16 cellular contexts compared by ENCODE assay signal in the genomic region with DNA sequence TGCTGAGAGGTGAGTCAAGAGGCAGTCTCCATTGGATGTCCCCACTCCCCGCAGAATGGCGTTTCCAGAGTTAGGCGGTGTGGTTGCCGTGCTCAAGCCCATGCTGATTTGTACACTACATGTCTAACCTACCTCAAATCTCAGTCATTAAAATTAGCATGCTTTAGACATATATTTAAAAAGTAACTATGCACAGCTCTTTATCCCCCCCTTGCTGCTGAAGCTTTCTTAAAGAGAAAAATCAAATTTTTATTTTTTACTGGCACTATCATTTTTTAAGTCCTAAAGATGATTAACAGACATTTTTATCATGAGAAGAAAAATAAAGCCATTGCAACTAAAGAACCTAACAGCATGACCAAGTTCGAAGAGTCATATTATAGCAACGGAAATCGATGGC. TPM values are rescaled to one million over a fixed set of nuclear protein-coding genes. Genes with fewer than 3 reads are reported as not detected.
A peak's percentile ranks its signal among the peaks of the same experiment; 100 is the strongest.
DNase-seq lines count a peak whose midpoint lies in the region; ATAC-seq and TF ChIP-seq lines count a peak whose summit lies in the region.
"Had no signal": no experiment of that assay in that cellular context is flagged by ENCODE, and none has a peak within 500 bp of the region (broad histone marks: within the 10 kb centered on the region; RNA-seq: fewer than 3 reads in every experiment).

No MANE protein-coding gene starts in this region.

- ATAC-seq in T-cell (replicated peaks in 1 of 4) = no peak
- ATAC-seq: activated CD4-positive, alpha-beta T cell treated with anti-CD3 and anti-CD28 coated beads for 36 hours had no signal

- no peak overlapping the region for H2AFZ ChIP-seq in Karpas-422 (ENCODE audit: low read length)
- H2AFZ ChIP-seq in osteoblast (ENCODE audit: low read length) = no peak overlapping the region
- H2AFZ ChIP-seq: neural progenitor cell had no signal

- no peaks in the 10 kb centered on the region for H3K9me2 ChIP-seq in Karpas-422 (replicated peaks; ENCODE audit: insufficient read depth, low read length)

- H3K79me2 ChIP-seq in Karpas-422 (ENCODE audit: low read length) (no peaks in the 10 kb centered on the region), osteoblast (ENCODE audit: insufficient read depth, low read length) (no peaks in the 10 kb centered on the region)

- H3K27me3 ChIP-seq in Karpas-422 (ENCODE audit: low read length) (no peaks in the 10 kb centered on the region), osteoblast (ENCODE audit: insufficient read depth, low read length) (no peaks in the 10 kb centered on the region)
- H3K27me3 ChIP-seq: ascending aorta, neural progenitor cell, upper lobe of left lung had no signal

- H3K27ac ChIP-seq in Karpas-422 (ENCODE audit: low read length) (no peak overlapping the region), osteoblast (ENCODE audit: low read depth, low read length) (no peak overlapping the region)
- H3K27ac ChIP-seq: ascending aorta, neural progenitor cell, upper lobe of left lung had no signal

- peaks cover 16% of the 10 kb centered on the region for H3K36me3 Mint-ChIP-seq in activated naive CD4-positive, alpha-beta T cell treated with anti-CD3 and anti-CD28 coated beads, Interleukin-2, amount 10 ng/mL, durations not matched to agents 7 days and 5 days
- H3K36me3 Mint-ChIP-seq in activated naive CD4-positive, alpha-beta T cell treated with anti-CD3 and anti-CD28 coated beads for 36 hours (ENCODE audit: low read depth) = peaks cover 6% of the 10 kb centered on the region
- peaks cover 14% of the 10 kb centered on the region for H3K36me3 Mint-ChIP-seq in chondrocyte (ENCODE audit: low read depth)
- H3K36me3 Mint-ChIP-seq in T-cell = peaks cover 29% of the 10 kb centered on the region
- H3K36me3 Mint-ChIP-seq in activated CD4-positive, alpha-beta memory T cell treated with anti-CD3 and anti-CD28 coated beads, Interleukin-2, amount 10 ng/mL, durations not matched to agents 7 days and 5 days (ENCODE audit: low read depth) = peaks cover 6% of the 10 kb centered on the region

- H3K4me3 Mint-ChIP-seq in activated naive CD4-positive, alpha-beta T cell treated with anti-CD3 and anti-CD28 coated beads, Interleukin-2, amount 10 ng/mL, durations not matched to agents 7 days and 5 days = no peak overlapping the region
- H3K4me3 Mint-ChIP-seq in activated naive CD4-positive, alpha-beta T cell treated with anti-CD3 and anti-CD28 coated beads for 36 hours = no peak overlapping the region
- H3K4me3 Mint-ChIP-seq in chondrocyte (ENCODE audit: unreplicated experiment) (no peak overlapping the region), T-cell (no peak overlapping the region)
- no peak overlapping the region for H3K4me3 Mint-ChIP-seq in activated CD4-positive, alpha-beta memory T cell treated with anti-CD3 and anti-CD28 coated beads, Interleukin-2, amount 10 ng/mL, durations not matched to agents 7 days and 5 days
- H3K4me3 Mint-ChIP-seq: activated CD4-positive, alpha-beta T cell treated with anti-CD3 and anti-CD28 coated beads for 36 hours; neural progenitor cell had no signal

- H4K20me1 ChIP-seq in Karpas-422 (ENCODE audit: insufficient read depth, low read depth, low read length) (no peaks in the 10 kb centered on the region), osteoblast (ENCODE audit: insufficient read depth, low read length) (no peaks in the 10 kb centered on the region)

- H3K9ac ChIP-seq in Karpas-422 (ENCODE audit: low read length) = no peak overlapping the region
- H3K9ac ChIP-seq: neural progenitor cell had no signal

- H3K4me1 Mint-ChIP-seq in activated naive CD4-positive, alpha-beta T cell treated with anti-CD3 and anti-CD28 coated beads, Interleukin-2, amount 10 ng/mL, durations not matched to agents 7 days and 5 days = no peaks in the 10 kb centered on the region
- no peaks in the 10 kb centered on the region for H3K4me1 Mint-ChIP-seq in activated naive CD4-positive, alpha-beta T cell treated with anti-CD3 and anti-CD28 coated beads for 36 hours (ENCODE audit: low read depth)
- H3K4me1 Mint-ChIP-seq in chondrocyte (ENCODE audit: low read depth) (no peaks in the 10 kb centered on the region), T-cell (peaks cover 0 to 2% (median 0%) of the 10 kb centered on the region in 3 donors)
- H3K4me1 Mint-ChIP-seq in activated CD4-positive, alpha-beta memory T cell treated with anti-CD3 and anti-CD28 coated beads, Interleukin-2, amount 10 ng/mL, durations not matched to agents 7 days and 5 days = no peaks in the 10 kb centered on the region
- H3K4me1 Mint-ChIP-seq: activated CD4-positive, alpha-beta T cell treated with anti-CD3 and anti-CD28 coated beads for 36 hours had no signal

- H3K9me3 ChIP-seq in Karpas-422 (ENCODE audit: low read length) = no peaks in the 10 kb centered on the region
- H3K9me3 ChIP-seq in osteoblast (ENCODE audit: low read depth, low read length) = no peaks in the 10 kb centered on the region
- H3K9me3 ChIP-seq: ascending aorta, upper lobe of left lung had no signal

- H3K4me1 ChIP-seq in Karpas-422 (ENCODE audit: low read length) (peaks cover 10% of the 10 kb centered on the region), osteoblast (ENCODE audit: insufficient read depth, low read length) (no peaks in the 10 kb centered on the region)
- H3K4me1 ChIP-seq: ascending aorta had no signal

- TF ChIP-seq CTCF in chondrocyte (IDR thresholded peaks at IDR 0.05) (peak; percentile 73), osteoblast (IDR thresholded peaks at IDR 0.05; ENCODE audit: extremely low read depth, low read depth, low read length) (peak; percentile 36)

- H3K4me2 ChIP-seq in Karpas-422 (ENCODE audit: low read depth, low read length, poor library complexity, severe bottlenecking) (no peak overlapping the region), osteoblast (ENCODE audit: insufficient read depth, low read length) (no peak overlapping the region)
- H3K4me2 ChIP-seq: neural progenitor cell had no signal

- no peak overlapping the region for H3K4me3 ChIP-seq in Karpas-422 (ENCODE audit: low read length)
- H3K4me3 ChIP-seq in osteoblast (ENCODE audit: insufficient read depth, low read length) = no peak overlapping the region
- H3K4me3 ChIP-seq: ascending aorta, neural progenitor cell, upper lobe of left lung had no signal

- peak overlapping the region; percentile 33 for H3K27ac Mint-ChIP-seq in activated naive CD4-positive, alpha-beta T cell treated with anti-CD3 and anti-CD28 coated beads, Interleukin-2, amount 10 ng/mL, durations not matched to agents 7 days and 5 days
- no peak overlapping the region for H3K27ac Mint-ChIP-seq in activated naive CD4-positive, alpha-beta T cell treated with anti-CD3 and anti-CD28 coated beads for 36 hours
- H3K27ac Mint-ChIP-seq in chondrocyte (ENCODE audit: unreplicated experiment) (no peak overlapping the region), T-cell (no peak overlapping the region)
- H3K27ac Mint-ChIP-seq in activated CD4-positive, alpha-beta memory T cell treated with anti-CD3 and anti-CD28 coated beads, Interleukin-2, amount 10 ng/mL, durations not matched to agents 7 days and 5 days = no peak overlapping the region
- H3K27ac Mint-ChIP-seq: activated CD4-positive, alpha-beta T cell treated with anti-CD3 and anti-CD28 coated beads for 36 hours; neural progenitor cell had no signal

- POLR2A ChIA-PET in T-cell (lab: Charles Lee) = interaction anchor here in 1 of 2 donors (0.7 kb wide), 1 partner anchor 176 kb away, joined by 4 read pairs; no protein-coding TSS in a partner anchor
- POLR2A ChIA-PET in activated CD4-positive, alpha-beta memory T cell treated with anti-CD3 and anti-CD28 coated beads, Interleukin-2, amount 10 ng/mL, durations not matched to agents 7 days and 5 days (lab: Charles Lee) = no interaction called here

- intact Hi-C loops in activated naive CD4-positive, alpha-beta T cell treated with anti-CD3 and anti-CD28 coated beads for 36 hours (cut with micrococcal nuclease) = loop anchor here (5.0 to 10.0 kb wide), 3 partner anchors 103 to 280 kb away; a partner anchor contains a TSS

- H3K9me3 Mint-ChIP-seq in activated naive CD4-positive, alpha-beta T cell treated with anti-CD3 and anti-CD28 coated beads, Interleukin-2, amount 10 ng/mL, durations not matched to agents 7 days and 5 days = no peaks in the 10 kb centered on the region
- no peaks in the 10 kb centered on the region for H3K9me3 Mint-ChIP-seq in activated naive CD4-positive, alpha-beta T cell treated with anti-CD3 and anti-CD28 coated beads for 36 hours
- no peaks in the 10 kb centered on the region for H3K9me3 Mint-ChIP-seq in chondrocyte (ENCODE audit: low read depth)
- no peaks in the 10 kb centered on the region for H3K9me3 Mint-ChIP-seq in T-cell
- no peaks in the 10 kb centered on the region for H3K9me3 Mint-ChIP-seq in activated CD4-positive, alpha-beta memory T cell treated with anti-CD3 and anti-CD28 coated beads, Interleukin-2, amount 10 ng/mL, durations not matched to agents 7 days and 5 days
- H3K9me3 Mint-ChIP-seq: neural progenitor cell had no signal

- no peaks in the 10 kb centered on the region for H3K27me3 Mint-ChIP-seq in activated naive CD4-positive, alpha-beta T cell treated with anti-CD3 and anti-CD28 coated beads, Interleukin-2, amount 10 ng/mL, durations not matched to agents 7 days and 5 days
- no peaks in the 10 kb centered on the region for H3K27me3 Mint-ChIP-seq in activated naive CD4-positive, alpha-beta T cell treated with anti-CD3 and anti-CD28 coated beads for 36 hours (ENCODE audit: low read depth)
- H3K27me3 Mint-ChIP-seq in chondrocyte (ENCODE audit: low read depth) (no peaks in the 10 kb centered on the region), T-cell (no peaks in the 10 kb centered on the region)
- H3K27me3 Mint-ChIP-seq in activated CD4-positive, alpha-beta memory T cell treated with anti-CD3 and anti-CD28 coated beads, Interleukin-2, amount 10 ng/mL, durations not matched to agents 7 days and 5 days = no peaks in the 10 kb centered on the region
- H3K27me3 Mint-ChIP-seq: activated CD4-positive, alpha-beta T cell treated with anti-CD3 and anti-CD28 coated beads for 36 hours had no signal

- CTCF ChIA-PET in activated naive CD4-positive, alpha-beta T cell treated with anti-CD3 and anti-CD28 coated beads, Interleukin-2, amount 10 ng/mL, durations not matched to agents 7 days and 5 days (lab: Charles Lee) = interaction anchor here (1.0 to 1.7 kb wide), 5 partner anchors 117 to 281 kb away, joined by 3 to 12 read pairs (median 6); a partner anchor contains a TSS
- CTCF ChIA-PET in activated naive CD4-positive, alpha-beta T cell treated with anti-CD3 and anti-CD28 coated beads for 36 hours (lab: Charles Lee) = interaction anchor here (1.1 to 2.5 kb wide), 3 partner anchors 9 to 281 kb away, joined by 5 to 10 read pairs (median 6); a partner anchor contains a TSS
- CTCF ChIA-PET in T-cell (lab: Charles Lee) = interaction anchor here (0.5 to 1.8 kb wide), 4 partner anchors 33 to 324 kb away, joined by 3 to 8 read pairs (median 6); no protein-coding TSS in a partner anchor
- CTCF ChIA-PET in activated CD4-positive, alpha-beta memory T cell treated with anti-CD3 and anti-CD28 coated beads, Interleukin-2, amount 10 ng/mL, durations not matched to agents 7 days and 5 days (lab: Charles Lee) = interaction anchor here (1.2 to 2.9 kb wide), 3 partner anchors 42 to 281 kb away, joined by 3 to 12 read pairs (median 3); no protein-coding TSS in a partner anchor

- DNase-seq in activated naive CD4-positive, alpha-beta T cell treated with anti-CD3 and anti-CD28 coated beads, Interleukin-2, amount 10 ng/mL, durations not matched to agents 7 days and 5 days = no peak
- no peak for DNase-seq in activated naive CD4-positive, alpha-beta T cell treated with anti-CD3 and anti-CD28 coated beads for 36 hours
- peak; percentile 52 for DNase-seq in Karpas-422
- no peak for DNase-seq in chondrocyte (ENCODE audit: low spot score)
- DNase-seq in osteoblast (ENCODE audit: insufficient read length, low spot score, missing footprints) = no peak
- DNase-seq in DMS79 (lab: John Stamatoyannopoulos, UW) = no peak
- DNase-seq in T-cell = no peak
- no peak for DNase-seq in activated CD4-positive, alpha-beta memory T cell treated with anti-CD3 and anti-CD28 coated beads, Interleukin-2, amount 10 ng/mL, durations not matched to agents 7 days and 5 days
- DNase-seq: activated CD4-positive, alpha-beta T cell treated with anti-CD3 and anti-CD28 coated beads for 36 hours; activated naive CD4-positive, alpha-beta T cell; NCI-H2081; NCI-H524; stimulated activated naive CD4-positive, alpha-beta T cell treated with Interleukin-2 at 50 U/mL for 16 hours; upper lobe of left lung had no signal

- H3K36me3 ChIP-seq in Karpas-422 (ENCODE audit: insufficient read depth, low read length) (0 out of 2 replicates have a peak, but pooled peaks cover 3% of the 10 kb centered on the region), osteoblast (ENCODE audit: insufficient read depth, low read length) (peaks cover 4% of the 10 kb centered on the region)
- H3K36me3 ChIP-seq: neural progenitor cell had no signal

RNA-seq across cellular contexts. Expression of a gene that starts 42.9 kb away (rescaled TPM):
- 100 to 1,000 TPM; 103 to 112 TPM for total RNA-seq in activated naive CD4-positive, alpha-beta T cell treated with anti-CD3 and anti-CD28 coated beads for 36 hours
- total RNA-seq in Karpas-422 (2014; rRNA removed; shearing (Covaris generic); ENCODE audit: low replicate concordance) = 37.3 and 120 TPM in 2 replicates
- total RNA-seq in chondrocyte (27.4 to 46.4 TPM (median 27.8 TPM) in 3 replicates), osteoblast (17.4 and 17.7 TPM in 2 replicates), T-cell (10 to 100 TPM; 13.7 to 16.0 (median 15.5) TPM)
- 10 to 100 TPM; 46.5 to 55.4 TPM for total RNA-seq in activated CD4-positive, alpha-beta memory T cell treated with anti-CD3 and anti-CD28 coated beads, Interleukin-2, amount 10 ng/mL, durations not matched to agents 7 days and 5 days
